Comparison of ENCODE assay signal across 1 cellular context in the genomic region with DNA sequence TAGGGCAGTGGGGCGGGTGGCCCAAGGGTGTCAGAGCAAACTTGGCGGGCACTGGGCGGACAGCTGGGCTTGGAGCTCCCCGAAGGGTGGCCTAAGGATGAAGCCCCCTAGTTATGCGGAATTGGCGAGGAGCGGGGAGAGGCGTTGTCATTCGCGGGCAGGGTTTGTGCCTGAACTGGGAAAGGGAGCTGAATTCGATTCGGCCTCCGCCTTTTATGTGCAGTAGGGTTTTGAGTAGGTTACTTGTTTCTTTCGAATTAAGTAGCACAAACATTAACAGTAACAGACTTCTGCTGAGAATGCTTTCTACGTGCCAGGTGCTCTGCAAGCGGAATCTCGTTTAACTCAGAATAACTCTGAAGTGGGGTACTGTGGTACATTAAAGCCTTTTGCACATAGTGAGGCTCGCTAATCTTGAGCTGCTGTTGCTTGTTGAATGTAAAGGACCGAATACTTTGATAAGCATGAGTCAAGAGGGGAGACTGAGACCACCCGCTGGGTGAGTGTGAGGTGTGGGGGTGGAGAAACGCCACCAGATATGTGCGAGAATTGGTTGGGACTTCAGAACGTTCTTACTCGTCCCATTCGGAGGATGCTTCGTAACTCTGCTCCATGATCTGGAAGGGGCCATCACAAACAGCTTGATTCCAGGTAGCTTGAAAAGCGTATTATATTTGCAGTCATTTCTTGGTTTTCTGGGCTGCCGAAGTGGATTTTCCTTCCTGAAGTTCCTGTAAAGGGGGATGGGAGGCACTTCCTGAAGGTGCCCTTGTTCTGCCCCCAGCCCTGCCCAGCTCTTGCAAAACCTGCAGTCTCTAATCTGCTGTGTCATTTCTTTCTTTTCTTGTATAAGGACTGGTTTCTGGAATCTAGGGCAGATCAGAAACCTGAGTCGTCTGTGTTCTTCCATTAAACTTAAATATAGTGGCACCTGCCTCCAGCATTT.
A peak's percentile ranks its signal among the peaks of the same experiment; 100 is the strongest.
TF ChIP-seq lines count a peak whose summit lies in the region.

No MANE protein-coding gene starts in this region.

TF ChIP-seq in HepG2, 621 proteins besides CTCF, POLR2A, EP300 and RAD21 (continued from another document and continues in another):
- TF ChIP-seq ZNF562 (CRISPR knock-in tag; IDR thresholded peaks at IDR 0.05; ENCODE audit: borderline replicate concordance) (no peak), MLX (CRISPR knock-in tag; IDR thresholded peaks at IDR 0.05) (0 out of 2 replicates have a peak, but pooled peaks have one; percentile 11), ZNF737 (CRISPR knock-in tag; IDR thresholded peaks at IDR 0.05; ENCODE audit: borderline replicate concordance) (0 out of 2 replicates have a peak, but pooled peaks have one; percentile 68), ZNF597 (CRISPR knock-in tag; IDR thresholded peaks at IDR 0.05) (no peak), ZNF276 (CRISPR knock-in tag; IDR thresholded peaks at IDR 0.05; ENCODE audit: low read depth) (no peak), HNF4G (IDR thresholded peaks at IDR 0.05; ENCODE audit: borderline replicate concordance, low read depth, low read length) (peak; percentile 42; the same call in 1 of the 2 replicates), HNF4G (CRISPR knock-in tag; IDR thresholded peaks at IDR 0.05; ENCODE audit: borderline replicate concordance, low read depth) (no peak), ZNF850 (CRISPR knock-in tag; conservative IDR thresholded peaks at IDR 0.05) (no peak), SMARCC2 (IDR thresholded peaks at IDR 0.05) (no peak), ZNF713 (CRISPR knock-in tag; IDR thresholded peaks at IDR 0.05) (no peak), ZMAT3 (CRISPR knock-in tag; conservative IDR thresholded peaks at IDR 0.05) (0 out of 2 replicates have a peak, but pooled peaks have one; percentile 32), ZNF512 (CRISPR knock-in tag; IDR thresholded peaks at IDR 0.05) (no peak), TSC22D2 (CRISPR knock-in tag; IDR thresholded peaks at IDR 0.05; ENCODE audit: borderline replicate concordance) (no peak), ZNF232 (CRISPR knock-in tag; IDR thresholded peaks at IDR 0.05; ENCODE audit: borderline replicate concordance) (no peak), ZNF577 (CRISPR knock-in tag; IDR thresholded peaks at IDR 0.05; ENCODE audit: borderline replicate concordance, low read depth) (no peak), CBFB (CRISPR knock-in tag; IDR thresholded peaks at IDR 0.05) (no peak), ZNF136 (CRISPR knock-in tag; IDR thresholded peaks at IDR 0.05; ENCODE audit: low read depth) (no peak), HMGXB4 (CRISPR knock-in tag; IDR thresholded peaks at IDR 0.05; ENCODE audit: borderline replicate concordance in 1 of 2, low read depth in 1 of 2) (no peak), KMT2B (CRISPR knock-in tag; IDR thresholded peaks at IDR 0.05) (no peak), ZSCAN12 (CRISPR knock-in tag; IDR thresholded peaks at IDR 0.05) (no peak), ZNF30 (CRISPR knock-in tag; IDR thresholded peaks at IDR 0.05) (no peak), ELF3 (CRISPR knock-in tag; IDR thresholded peaks at IDR 0.05) (peak; percentile 82; the same call in 1 of the 2 replicates), ZNF781 (CRISPR knock-in tag; IDR thresholded peaks at IDR 0.05; ENCODE audit: borderline replicate concordance, not compliant biosample characterization) (no peak), MLLT10 (CRISPR knock-in tag; IDR thresholded peaks at IDR 0.05) (no peak), ZSCAN29 (CRISPR knock-in tag; conservative IDR thresholded peaks at IDR 0.05) (0 out of 2 replicates have a peak, but pooled peaks have one; percentile 32), BCL6 (CRISPR knock-in tag; IDR thresholded peaks at IDR 0.05) (0 out of 2 replicates have a peak, but pooled peaks have one; percentile 13), HNRNPL (IDR thresholded peaks at IDR 0.05; ENCODE audit: low read depth, low read length) (no peak), ZNF501 (CRISPR knock-in tag; IDR thresholded peaks at IDR 0.05) (no peak), ZNF724P (CRISPR knock-in tag; IDR thresholded peaks at IDR 0.05; ENCODE audit: borderline replicate concordance) (0 out of 2 replicates have a peak, but pooled peaks have one; percentile 4), KDM5B (CRISPR knock-in tag; IDR thresholded peaks at IDR 0.05; ENCODE audit: borderline replicate concordance) (no peak), ZBTB21 (CRISPR knock-in tag; IDR thresholded peaks at IDR 0.05) (no peak), KDM4B (CRISPR knock-in tag; IDR thresholded peaks at IDR 0.05) (no peak), NFYB (CRISPR knock-in tag; IDR thresholded peaks at IDR 0.05) (no peak), ZNF335 (CRISPR knock-in tag; IDR thresholded peaks at IDR 0.05) (0 out of 2 replicates have a peak, but pooled peaks have one; percentile 44)
- TF ChIP-seq, protein P1, sequence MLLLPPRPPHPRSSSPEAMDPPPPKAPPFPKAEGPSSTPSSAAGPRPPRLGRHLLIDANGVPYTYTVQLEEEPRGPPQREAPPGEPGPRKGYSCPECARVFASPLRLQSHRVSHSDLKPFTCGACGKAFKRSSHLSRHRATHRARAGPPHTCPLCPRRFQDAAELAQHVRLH (CRISPR knock-in tag; IDR thresholded peaks at IDR 0.05; ENCODE audit: borderline replicate concordance, low read depth): no peak
- TF ChIP-seq, protein P2, sequence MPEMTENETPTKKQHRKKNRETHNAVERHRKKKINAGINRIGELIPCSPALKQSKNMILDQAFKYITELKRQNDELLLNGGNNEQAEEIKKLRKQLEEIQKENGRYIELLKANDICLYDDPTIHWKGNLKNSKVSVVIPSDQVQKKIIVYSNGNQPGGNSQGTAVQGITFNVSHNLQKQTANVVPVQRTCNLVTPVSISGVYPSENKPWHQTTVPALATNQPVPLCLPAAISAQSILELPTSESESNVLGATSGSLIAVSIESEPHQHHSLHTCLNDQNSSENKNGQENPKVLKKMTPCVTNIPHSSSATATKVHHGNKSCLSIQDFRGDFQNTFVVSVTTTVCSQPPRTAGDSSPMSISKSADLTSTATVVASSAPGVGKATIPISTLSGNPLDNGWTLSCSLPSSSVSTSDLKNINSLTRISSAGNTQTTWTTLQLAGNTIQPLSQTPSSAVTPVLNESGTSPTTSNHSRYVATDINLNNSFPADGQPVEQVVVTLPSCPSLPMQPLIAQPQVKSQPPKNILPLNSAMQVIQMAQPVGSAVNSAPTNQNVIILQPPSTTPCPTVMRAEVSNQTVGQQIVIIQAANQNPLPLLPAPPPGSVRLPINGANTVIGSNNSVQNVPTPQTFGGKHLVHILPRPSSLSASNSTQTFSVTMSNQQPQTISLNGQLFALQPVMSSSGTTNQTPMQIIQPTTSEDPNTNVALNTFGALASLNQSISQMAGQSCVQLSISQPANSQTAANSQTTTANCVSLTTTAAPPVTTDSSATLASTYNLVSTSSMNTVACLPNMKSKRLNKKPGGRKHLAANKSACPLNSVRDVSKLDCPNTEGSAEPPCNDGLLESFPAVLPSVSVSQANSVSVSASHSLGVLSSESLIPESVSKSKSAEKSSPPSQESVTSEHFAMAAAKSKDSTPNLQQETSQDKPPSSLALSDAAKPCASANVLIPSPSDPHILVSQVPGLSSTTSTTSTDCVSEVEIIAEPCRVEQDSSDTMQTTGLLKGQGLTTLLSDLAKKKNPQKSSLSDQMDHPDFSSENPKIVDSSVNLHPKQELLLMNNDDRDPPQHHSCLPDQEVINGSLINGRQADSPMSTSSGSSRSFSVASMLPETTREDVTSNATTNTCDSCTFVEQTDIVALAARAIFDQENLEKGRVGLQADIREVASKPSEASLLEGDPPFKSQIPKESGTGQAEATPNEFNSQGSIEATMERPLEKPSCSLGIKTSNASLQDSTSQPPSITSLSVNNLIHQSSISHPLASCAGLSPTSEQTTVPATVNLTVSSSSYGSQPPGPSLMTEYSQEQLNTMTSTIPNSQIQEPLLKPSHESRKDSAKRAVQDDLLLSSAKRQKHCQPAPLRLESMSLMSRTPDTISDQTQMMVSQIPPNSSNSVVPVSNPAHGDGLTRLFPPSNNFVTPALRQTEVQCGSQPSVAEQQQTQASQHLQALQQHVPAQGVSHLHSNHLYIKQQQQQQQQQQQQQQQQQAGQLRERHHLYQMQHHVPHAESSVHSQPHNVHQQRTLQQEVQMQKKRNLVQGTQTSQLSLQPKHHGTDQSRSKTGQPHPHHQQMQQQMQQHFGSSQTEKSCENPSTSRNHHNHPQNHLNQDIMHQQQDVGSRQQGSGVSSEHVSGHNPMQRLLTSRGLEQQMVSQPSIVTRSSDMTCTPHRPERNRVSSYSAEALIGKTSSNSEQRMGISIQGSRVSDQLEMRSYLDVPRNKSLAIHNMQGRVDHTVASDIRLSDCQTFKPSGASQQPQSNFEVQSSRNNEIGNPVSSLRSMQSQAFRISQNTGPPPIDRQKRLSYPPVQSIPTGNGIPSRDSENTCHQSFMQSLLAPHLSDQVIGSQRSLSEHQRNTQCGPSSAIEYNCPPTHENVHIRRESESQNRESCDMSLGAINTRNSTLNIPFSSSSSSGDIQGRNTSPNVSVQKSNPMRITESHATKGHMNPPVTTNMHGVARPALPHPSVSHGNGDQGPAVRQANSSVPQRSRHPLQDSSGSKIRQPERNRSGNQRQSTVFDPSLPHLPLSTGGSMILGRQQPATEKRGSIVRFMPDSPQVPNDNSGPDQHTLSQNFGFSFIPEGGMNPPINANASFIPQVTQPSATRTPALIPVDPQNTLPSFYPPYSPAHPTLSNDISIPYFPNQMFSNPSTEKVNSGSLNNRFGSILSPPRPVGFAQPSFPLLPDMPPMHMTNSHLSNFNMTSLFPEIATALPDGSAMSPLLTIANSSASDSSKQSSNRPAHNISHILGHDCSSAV (CRISPR knock-in tag; IDR thresholded peaks at IDR 0.05; ENCODE audit: borderline replicate concordance): no peak
- TF ChIP-seq, protein P3, sequence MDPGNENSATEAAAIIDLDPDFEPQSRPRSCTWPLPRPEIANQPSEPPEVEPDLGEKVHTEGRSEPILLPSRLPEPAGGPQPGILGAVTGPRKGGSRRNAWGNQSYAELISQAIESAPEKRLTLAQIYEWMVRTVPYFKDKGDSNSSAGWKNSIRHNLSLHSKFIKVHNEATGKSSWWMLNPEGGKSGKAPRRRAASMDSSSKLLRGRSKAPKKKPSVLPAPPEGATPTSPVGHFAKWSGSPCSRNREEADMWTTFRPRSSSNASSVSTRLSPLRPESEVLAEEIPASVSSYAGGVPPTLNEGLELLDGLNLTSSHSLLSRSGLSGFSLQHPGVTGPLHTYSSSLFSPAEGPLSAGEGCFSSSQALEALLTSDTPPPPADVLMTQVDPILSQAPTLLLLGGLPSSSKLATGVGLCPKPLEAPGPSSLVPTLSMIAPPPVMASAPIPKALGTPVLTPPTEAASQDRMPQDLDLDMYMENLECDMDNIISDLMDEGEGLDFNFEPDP (CRISPR knock-in tag; conservative IDR thresholded peaks at IDR 0.05): 0 out of 2 replicates have a peak, but pooled peaks have one; percentile 67
- TF ChIP-seq, protein P4, sequence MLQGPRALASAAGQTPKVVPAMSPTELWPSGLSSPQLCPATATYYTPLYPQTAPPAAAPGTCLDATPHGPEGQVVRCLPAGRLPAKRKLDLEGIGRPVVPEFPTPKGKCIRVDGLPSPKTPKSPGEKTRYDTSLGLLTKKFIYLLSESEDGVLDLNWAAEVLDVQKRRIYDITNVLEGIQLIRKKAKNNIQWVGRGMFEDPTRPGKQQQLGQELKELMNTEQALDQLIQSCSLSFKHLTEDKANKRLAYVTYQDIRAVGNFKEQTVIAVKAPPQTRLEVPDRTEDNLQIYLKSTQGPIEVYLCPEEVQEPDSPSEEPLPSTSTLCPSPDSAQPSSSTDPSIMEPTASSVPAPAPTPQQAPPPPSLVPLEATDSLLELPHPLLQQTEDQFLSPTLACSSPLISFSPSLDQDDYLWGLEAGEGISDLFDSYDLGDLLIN (CRISPR knock-in tag; IDR thresholded peaks at IDR 0.05; ENCODE audit: borderline replicate concordance): 0 out of 2 replicates have a peak, but pooled peaks have one; percentile 3
